In genomic region chr12:71896171-71896570, GRCh38 we compare ENCODE assay signal across 23 cellular contexts. TPM values are rescaled to one million over a fixed set of nuclear protein-coding genes. Genes with fewer than 3 reads are reported as not detected.
DNase-seq lines count a peak whose midpoint lies in the region; ATAC-seq and TF ChIP-seq lines count a peak whose summit lies in the region.
"Had no signal": no experiment of that assay in that cellular context is flagged by ENCODE, and none has a peak within 500 bp of the region (broad histone marks: within the 10 kb centered on the region; RNA-seq: fewer than 3 reads in every experiment).

No MANE protein-coding gene starts in this region.

- no peaks in the 10 kb centered on the region for H4K20me1 ChIP-seq in IMR-90 (ENCODE audit: insufficient read depth, low read length)
- H4K20me1 ChIP-seq: BLaER1 had no signal

- no peaks in the 10 kb centered on the region for H3K27me3 Mint-ChIP-seq in CD4-positive, CD25-positive, alpha-beta regulatory T cell
- H3K27me3 Mint-ChIP-seq in chondrocyte (ENCODE audit: low read depth), result no peaks in the 10 kb centered on the region
- H3K27me3 Mint-ChIP-seq in activated T-helper 2 cell treated with anti-CD3 and anti-CD28 coated beads, Interferon-gamma antibody, Interleukin-2, Interleukin-4, amounts not matched to agents 10 μg/mL and 5 μg/mL and 100 μg/mL, durations not matched to agents 14 hours and 24 hours and 36 hours (ENCODE audit: low read depth), result no peaks in the 10 kb centered on the region

- no CpG with 5 or more reads among the region's 1 CpG for WGBS in IMR-90 (ENCODE audit: extremely low coverage in 2 of 2, insufficient read length in 1 of 2), 2 experiments

- no peak overlapping the region for H2BK15ac ChIP-seq in IMR-90 (ENCODE audit: low read depth, low read length)

- no peak overlapping the region for H3K56ac ChIP-seq in IMR-90 (ENCODE audit: extremely low read depth, insufficient read depth, low read length)

- H2BK5ac ChIP-seq in IMR-90 (ENCODE audit: low read depth, low read length, poor library complexity, severe bottlenecking), result no peak overlapping the region

- TF ChIP-seq RAD21 in IMR-90 (IDR thresholded peaks at IDR 0.05; ENCODE audit: low read length), result no peak

- H3K4me3 Mint-ChIP-seq in CD4-positive, CD25-positive, alpha-beta regulatory T cell, result no peak overlapping the region
- H3K4me3 Mint-ChIP-seq in chondrocyte (ENCODE audit: unreplicated experiment), result no peak overlapping the region
- no peak overlapping the region for H3K4me3 Mint-ChIP-seq in activated T-helper 2 cell treated with anti-CD3 and anti-CD28 coated beads, Interferon-gamma antibody, Interleukin-2, Interleukin-4, amounts not matched to agents 10 μg/mL and 5 μg/mL and 100 μg/mL, durations not matched to agents 14 hours and 24 hours and 36 hours (ENCODE audit: low read depth)
- H3K4me3 Mint-ChIP-seq: CD8-positive, alpha-beta T cell had no signal

- H3K79me1 ChIP-seq in IMR-90 (ENCODE audit: low read depth in 1 of 2, low read length in 2 of 2), result no peaks in the 10 kb centered on the region

- H3K36me3 ChIP-seq in A673 (ENCODE audit: insufficient read depth, low read length, poor library complexity, severe bottlenecking) (peaks cover 62% of the 10 kb centered on the region), IMR-90 (ENCODE audit: control insufficient read depth, insufficient read depth, low read length) (peaks cover 3% of the 10 kb centered on the region; the same call in 1 of the 2 replicates)
- H3K36me3 ChIP-seq in CD4-positive, CD25-positive, alpha-beta regulatory T cell (ENCODE audit: control insufficient read depth, insufficient read depth, low read length), result peaks cover 76% of the 10 kb centered on the region

- H3K4me1 Mint-ChIP-seq in CD4-positive, CD25-positive, alpha-beta regulatory T cell, result peaks cover 10 to 24% (median 19%) of the 10 kb centered on the region in 4 donors
- H3K4me1 Mint-ChIP-seq in chondrocyte (ENCODE audit: low read depth), result peaks cover 4% of the 10 kb centered on the region
- no peaks in the 10 kb centered on the region for H3K4me1 Mint-ChIP-seq in activated T-helper 2 cell treated with anti-CD3 and anti-CD28 coated beads, Interferon-gamma antibody, Interleukin-2, Interleukin-4, amounts not matched to agents 10 μg/mL and 5 μg/mL and 100 μg/mL, durations not matched to agents 14 hours and 24 hours and 36 hours (ENCODE audit: low read depth)

- H3K9me3 ChIP-seq in A673 (ENCODE audit: low read depth, low read length, poor library complexity, severe bottlenecking) (no peaks in the 10 kb centered on the region), IMR-90 (ENCODE audit: control insufficient read depth, insufficient read depth, low read length) (no peaks in the 10 kb centered on the region)
- H3K9me3 ChIP-seq in CD4-positive, CD25-positive, alpha-beta regulatory T cell (ENCODE audit: control insufficient read depth in 2 of 2, low read length in 2 of 2), result no peaks in the 10 kb centered on the region
- H3K9me3 ChIP-seq: BLaER1, SJSA1 had no signal

- CTCF ChIA-PET in A673 (lab: Charles Lee), result no interaction called here
- CTCF ChIA-PET in IMR-90 (lab: Yijun Ruan, JAX), result no interaction called here

- no peak overlapping the region for H2AK5ac ChIP-seq in IMR-90 (ENCODE audit: low read depth, low read length)

- H3K27ac ChIP-seq in A673 (ENCODE audit: low read depth, low read length, poor library complexity, severe bottlenecking) (peak overlapping the region; percentile 88), IMR-90 (ENCODE audit: insufficient read depth, low read length) (no peak overlapping the region)
- H3K27ac ChIP-seq in CD4-positive, CD25-positive, alpha-beta regulatory T cell (ENCODE audit: insufficient read depth, low read length, poor library complexity, severe bottlenecking), result no peak overlapping the region
- H3K27ac ChIP-seq: BLaER1, SJSA1 had no signal

- peak overlapping the region; percentile 21 to 70 (median 57) for H3K27ac Mint-ChIP-seq in CD4-positive, CD25-positive, alpha-beta regulatory T cell
- H3K27ac Mint-ChIP-seq in chondrocyte (ENCODE audit: unreplicated experiment), result peak overlapping the region; percentile 41
- H3K27ac Mint-ChIP-seq in activated T-helper 2 cell treated with anti-CD3 and anti-CD28 coated beads, Interferon-gamma antibody, Interleukin-2, Interleukin-4, amounts not matched to agents 10 μg/mL and 5 μg/mL and 100 μg/mL, durations not matched to agents 14 hours and 24 hours and 36 hours, result no peak overlapping the region
- H3K27ac Mint-ChIP-seq: CD8-positive, alpha-beta T cell had no signal

- no peak overlapping the region for H3K14ac ChIP-seq in IMR-90 (replicated peaks; ENCODE audit: low read depth, low read length)

- ATAC-seq in CD4-positive, CD25-positive, alpha-beta regulatory T cell (ENCODE audit: low read depth in 2 of 2), result no peak
- peak; percentile 31; the same call in 1 of the 2 replicates for ATAC-seq in IMR-90 (ENCODE audit: low read depth)
- ATAC-seq in GM18520 (IDR thresholded peaks at IDR 0.05; ENCODE audit: unreplicated experiment), result no peak
- ATAC-seq: CD8-positive, alpha-beta T cell; K562; Right ventricle myocardium inferior had no signal

- no peak overlapping the region for H3K4me2 ChIP-seq in IMR-90 (ENCODE audit: low read depth, low read length)
- H3K4me2 ChIP-seq: BLaER1 had no signal

- H3K4me1 ChIP-seq in A673 (ENCODE audit: insufficient read depth, low read length, poor library complexity, severe bottlenecking), result peaks cover 47% of the 10 kb centered on the region
- peaks cover 10% of the 10 kb centered on the region for H3K4me1 ChIP-seq in CD4-positive, CD25-positive, alpha-beta regulatory T cell (ENCODE audit: control insufficient read depth, insufficient read depth, low read length, poor library complexity, severe bottlenecking)
- H3K4me1 ChIP-seq in IMR-90 (ENCODE audit: control insufficient read depth, insufficient read depth, low read length), result peaks cover 6% of the 10 kb centered on the region; the same call in 1 of the 2 replicates
- H3K4me1 ChIP-seq: BLaER1, SJSA1 had no signal

- POLR2A ChIA-PET in A673 (lab: Charles Lee; ENCODE audit: low non-redundant PET) (no interaction called here), IMR-90 (lab: Charles Lee; ENCODE audit: unreplicated experiment) (no interaction called here)

- no peaks in the 10 kb centered on the region for H3K9me3 Mint-ChIP-seq in CD4-positive, CD25-positive, alpha-beta regulatory T cell
- H3K9me3 Mint-ChIP-seq in chondrocyte (ENCODE audit: low read depth), result no peaks in the 10 kb centered on the region
- H3K9me3 Mint-ChIP-seq in activated T-helper 2 cell treated with anti-CD3 and anti-CD28 coated beads, Interferon-gamma antibody, Interleukin-2, Interleukin-4, amounts not matched to agents 10 μg/mL and 5 μg/mL and 100 μg/mL, durations not matched to agents 14 hours and 24 hours and 36 hours, result no peaks in the 10 kb centered on the region
- H3K9me3 Mint-ChIP-seq: CD8-positive, alpha-beta T cell had no signal

- H3K4ac ChIP-seq in IMR-90 (ENCODE audit: low read depth, low read length), result no peak overlapping the region

- in situ Hi-C loops in IMR-90 (cut with MboI; ENCODE audit: low sequenced_read_pairs), result no loop called here

- dilution Hi-C loops in IMR-90 (cut with HindIII; ENCODE audit: low sequenced_read_pairs, unreplicated experiment), result no loop called here

- no peak overlapping the region for H3K9ac ChIP-seq in IMR-90 (ENCODE audit: low read depth, low read length)
- H3K9ac ChIP-seq: BLaER1 had no signal

- intact Hi-C loops in A673 (cut with micrococcal nuclease; ENCODE audit: unreplicated experiment) (no loop called here), IMR-90 (cut with micrococcal nuclease) (no loop called here)
- intact Hi-C loops in activated T-helper 2 cell treated with anti-CD3 and anti-CD28 coated beads, Interferon-gamma antibody, Interleukin-2, Interleukin-4, amounts not matched to agents 10 μg/mL and 5 μg/mL and 100 μg/mL, durations not matched to agents 14 hours and 24 hours and 36 hours (cut with micrococcal nuclease), result no loop called here

- DNase-seq in A673 (ENCODE audit: low spot score) (peak; percentile 73), IMR-90 (no peak), chondrocyte (ENCODE audit: low spot score) (no peak), mucosa of gallbladder (ENCODE audit: low spot score) (no peak)
- no peak for DNase-seq in CD4-positive, CD25-positive, alpha-beta regulatory T cell
- no peak for DNase-seq in activated T-helper 2 cell treated with anti-CD3 and anti-CD28 coated beads, Interferon-gamma antibody, Interleukin-2, Interleukin-4, amounts not matched to agents 10 μg/mL and 5 μg/mL and 100 μg/mL, durations not matched to agents 14 hours and 24 hours and 36 hours (ENCODE audit: low spot score)
- DNase-seq: CD8-positive, alpha-beta T cell; H7; MM.1S; NCI-H1048; NCI-H1417 treated with DMSO at 0.1 percent for 48 hours; NCI-H187 treated with DMSO at 0.1 percent for 48 hours; NCI-H2107; NCI-H446 treated with DMSO at 0.1 percent for 48 hours; NCI-H526 treated with DMSO at 0.1 percent for 48 hours; OCI-M1 had no signal

- H3K27me3 ChIP-seq in A673 (replicated peaks; ENCODE audit: insufficient read depth, low read depth, low read length, poor library complexity) (no peaks in the 10 kb centered on the region), IMR-90 (ENCODE audit: control insufficient read depth, insufficient read depth, low read length) (no peaks in the 10 kb centered on the region)
- H3K27me3 ChIP-seq in CD4-positive, CD25-positive, alpha-beta regulatory T cell (ENCODE audit: control insufficient read depth, insufficient read depth, low read length), result no peaks in the 10 kb centered on the region
- H3K27me3 ChIP-seq: BLaER1, SJSA1 had no signal

- H3K36me3 Mint-ChIP-seq in CD4-positive, CD25-positive, alpha-beta regulatory T cell, result peaks cover 41% of the 10 kb centered on the region
- H3K36me3 Mint-ChIP-seq in chondrocyte (ENCODE audit: low read depth), result peaks cover 17% of the 10 kb centered on the region
- peaks cover 33% of the 10 kb centered on the region for H3K36me3 Mint-ChIP-seq in activated T-helper 2 cell treated with anti-CD3 and anti-CD28 coated beads, Interferon-gamma antibody, Interleukin-2, Interleukin-4, amounts not matched to agents 10 μg/mL and 5 μg/mL and 100 μg/mL, durations not matched to agents 14 hours and 24 hours and 36 hours (ENCODE audit: low read depth)

- no peaks in the 10 kb centered on the region for H3K9me1 ChIP-seq in IMR-90 (ENCODE audit: insufficient read depth, low read length)

- H3K4me3 ChIP-seq in A673 (ENCODE audit: low read depth, low read length, poor library complexity, severe bottlenecking) (peak overlapping the region; percentile 58), IMR-90 (ENCODE audit: insufficient read depth, low read depth, low read length) (no peak overlapping the region)
- H3K4me3 ChIP-seq in CD4-positive, CD25-positive, alpha-beta regulatory T cell (ENCODE audit: low read depth, low read length), result no peak overlapping the region
- H3K4me3 ChIP-seq: BLaER1, K562, SJSA1 had no signal

- H4K5ac ChIP-seq in IMR-90 (ENCODE audit: low read depth, low read length), result no peak overlapping the region

- no TSS peak for BruUV-seq in A673 (replicated peaks; lab: Mats Ljungman, UMichigan)
- no TSS peak for BruUV-seq in IMR-90 (replicated peaks; lab: Mats Ljungman, UMichigan)

- H2AFZ ChIP-seq in IMR-90 (replicated peaks; ENCODE audit: low read length, poor library complexity), result no peak overlapping the region

- H3K23ac ChIP-seq in IMR-90 (ENCODE audit: low read depth, low read length), result no peak overlapping the region

- H2BK120ac ChIP-seq in IMR-90 (ENCODE audit: low read depth, low read length), result no peak overlapping the region

- no peak overlapping the region for H3K18ac ChIP-seq in IMR-90 (ENCODE audit: low read depth, low read length)

- H4K91ac ChIP-seq in IMR-90 (ENCODE audit: insufficient read depth, low read depth, low read length), result no peak overlapping the region

- no peak overlapping the region for H2AK9ac ChIP-seq in IMR-90 (replicated peaks; ENCODE audit: low read depth, low read length, poor library complexity)

- H4K8ac ChIP-seq in IMR-90 (ENCODE audit: low read depth in 2 of 2, low read length in 2 of 2), result no peak overlapping the region

- TF ChIP-seq CTCF in A673 (conservative IDR thresholded peaks at IDR 0.05; ENCODE audit: low read depth, low read length) (no peak), IMR-90 (conservative IDR thresholded peaks at IDR 0.05; ENCODE audit: low read depth, low read length) (no peak), chondrocyte (IDR thresholded peaks at IDR 0.05) (no peak)

- no peak overlapping the region for H2BK20ac ChIP-seq in IMR-90 (ENCODE audit: low read depth, low read length)

- TF ChIP-seq POLR2A in IMR-90 (IDR thresholded peaks at IDR 0.05; ENCODE audit: low read depth, low read length), result no peak

RNA-seq across cellular contexts. Expression of gene TPH2, which starts 42.5 kb away (rescaled TPM):
- total RNA-seq in A673 (2021), result 0.82 and 0.96 TPM in 2 replicates
- not detected for total RNA-seq in CD4-positive, CD25-positive, alpha-beta regulatory T cell
- not detected for polyA plus RNA-seq in CD4-positive, CD25-positive, alpha-beta regulatory T cell
- not detected in 2 replicates for total RNA-seq in IMR-90 (2012; rRNA removed)
- not detected in 2 replicates for polyA plus RNA-seq in IMR-90 (2012; rRNA removed)
- not detected in 2 replicates for polyA plus RNA-seq in IMR-90 (2012; cell fraction: cytosol; rRNA removed)
- not detected in 2 replicates for polyA plus RNA-seq in IMR-90 (2012; cell fraction: nucleus; rRNA removed; ENCODE audit: low replicate concordance)
- total RNA-seq in chondrocyte, result not detected in 3 replicates
- not detected in 2 replicates for total RNA-seq in activated T-helper 2 cell treated with anti-CD3 and anti-CD28 coated beads, Interferon-gamma antibody, Interleukin-2, Interleukin-4, amounts not matched to agents 10 μg/mL and 5 μg/mL and 100 μg/mL, durations not matched to agents 14 hours and 24 hours and 36 hours
- not detected for total RNA-seq in mucosa of gallbladder
- total RNA-seq: CD8-positive, alpha-beta T cell; Daoy; H7; LHCN-M2; Right ventricle myocardium inferior had no signal

RNA-seq across cellular contexts. Expression of gene TBC1D15, which starts 56.6 kb away (rescaled TPM):
- total RNA-seq in A673 (2021), result 138 and 160 TPM in 2 replicates
- 96.2 TPM for total RNA-seq in CD4-positive, CD25-positive, alpha-beta regulatory T cell
- 10 to 100 TPM; 49.6 to 74.4 (median 61.6) TPM for polyA plus RNA-seq in CD4-positive, CD25-positive, alpha-beta regulatory T cell
- 12.5 and 18.3 TPM in 2 replicates for total RNA-seq in IMR-90 (2012; rRNA removed)
- 10.1 and 14.2 TPM in 2 replicates for polyA plus RNA-seq in IMR-90 (2012; rRNA removed)
- polyA plus RNA-seq in IMR-90 (2012; cell fraction: cytosol; rRNA removed), result 1.8 and 4.2 TPM in 2 replicates
- polyA plus RNA-seq in IMR-90 (2012; cell fraction: nucleus; rRNA removed; ENCODE audit: low replicate concordance), result 2.7 and 24.8 TPM in 2 replicates
- total RNA-seq in chondrocyte, result 31.3 to 40.2 TPM (median 36.1 TPM) in 3 replicates
- total RNA-seq in activated T-helper 2 cell treated with anti-CD3 and anti-CD28 coated beads, Interferon-gamma antibody, Interleukin-2, Interleukin-4, amounts not matched to agents 10 μg/mL and 5 μg/mL and 100 μg/mL, durations not matched to agents 14 hours and 24 hours and 36 hours, result 38.2 and 44.8 TPM in 2 replicates
- 39.6 TPM for total RNA-seq in mucosa of gallbladder
